Comparison of ENCODE assay signal across 1 cellular context in the genomic region with DNA sequence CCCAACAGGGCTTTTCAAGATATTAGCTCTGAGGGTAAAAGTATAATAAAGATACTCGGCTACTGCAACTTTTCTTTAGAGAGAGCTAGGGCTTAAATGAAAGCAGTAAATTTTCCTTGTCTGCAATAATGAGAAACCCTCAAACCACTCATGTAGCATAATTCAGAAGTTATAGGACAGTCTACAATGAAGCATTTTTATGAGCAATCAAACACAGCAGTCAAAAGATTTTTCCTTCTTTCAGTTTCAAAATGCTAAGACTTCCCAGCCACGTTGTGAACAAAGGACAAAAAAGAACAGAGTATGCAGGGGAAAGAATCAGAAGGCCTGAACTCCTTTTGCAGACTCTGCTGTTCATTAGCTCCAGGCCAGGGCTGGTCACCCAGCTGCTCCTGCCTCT.
TF ChIP-seq lines count a peak whose summit lies in the region.

No MANE protein-coding gene starts in this region.

TF ChIP-seq in SK-N-SH, 30 proteins besides CTCF, POLR2A, EP300 and RAD21 (continued from another document):
- no peak for TF ChIP-seq EZH2phosphoT487 (IDR thresholded peaks at IDR 0.05; ENCODE audit: borderline replicate concordance, low read depth)
- TF ChIP-seq TAF1 (IDR thresholded peaks at IDR 0.05; ENCODE audit: borderline replicate concordance, low read depth, low read length), result no peak
- TF ChIP-seq CHD2 (IDR thresholded peaks at IDR 0.05; ENCODE audit: low read length, partially characterized antibody), result no peak
- TF ChIP-seq NFIC (IDR thresholded peaks at IDR 0.05; ENCODE audit: borderline replicate concordance), result no peak
- no peak for TF ChIP-seq MEF2A (IDR thresholded peaks at IDR 0.05; ENCODE audit: borderline replicate concordance, low read depth)
- TF ChIP-seq, protein P1, sequence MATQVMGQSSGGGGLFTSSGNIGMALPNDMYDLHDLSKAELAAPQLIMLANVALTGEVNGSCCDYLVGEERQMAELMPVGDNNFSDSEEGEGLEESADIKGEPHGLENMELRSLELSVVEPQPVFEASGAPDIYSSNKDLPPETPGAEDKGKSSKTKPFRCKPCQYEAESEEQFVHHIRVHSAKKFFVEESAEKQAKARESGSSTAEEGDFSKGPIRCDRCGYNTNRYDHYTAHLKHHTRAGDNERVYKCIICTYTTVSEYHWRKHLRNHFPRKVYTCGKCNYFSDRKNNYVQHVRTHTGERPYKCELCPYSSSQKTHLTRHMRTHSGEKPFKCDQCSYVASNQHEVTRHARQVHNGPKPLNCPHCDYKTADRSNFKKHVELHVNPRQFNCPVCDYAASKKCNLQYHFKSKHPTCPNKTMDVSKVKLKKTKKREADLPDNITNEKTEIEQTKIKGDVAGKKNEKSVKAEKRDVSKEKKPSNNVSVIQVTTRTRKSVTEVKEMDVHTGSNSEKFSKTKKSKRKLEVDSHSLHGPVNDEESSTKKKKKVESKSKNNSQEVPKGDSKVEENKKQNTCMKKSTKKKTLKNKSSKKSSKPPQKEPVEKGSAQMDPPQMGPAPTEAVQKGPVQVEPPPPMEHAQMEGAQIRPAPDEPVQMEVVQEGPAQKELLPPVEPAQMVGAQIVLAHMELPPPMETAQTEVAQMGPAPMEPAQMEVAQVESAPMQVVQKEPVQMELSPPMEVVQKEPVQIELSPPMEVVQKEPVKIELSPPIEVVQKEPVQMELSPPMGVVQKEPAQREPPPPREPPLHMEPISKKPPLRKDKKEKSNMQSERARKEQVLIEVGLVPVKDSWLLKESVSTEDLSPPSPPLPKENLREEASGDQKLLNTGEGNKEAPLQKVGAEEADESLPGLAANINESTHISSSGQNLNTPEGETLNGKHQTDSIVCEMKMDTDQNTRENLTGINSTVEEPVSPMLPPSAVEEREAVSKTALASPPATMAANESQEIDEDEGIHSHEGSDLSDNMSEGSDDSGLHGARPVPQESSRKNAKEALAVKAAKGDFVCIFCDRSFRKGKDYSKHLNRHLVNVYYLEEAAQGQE (IDR thresholded peaks at IDR 0.05; ENCODE audit: low read depth, low read length), result no peak
- TF ChIP-seq FOXM1 (IDR thresholded peaks at IDR 0.05; ENCODE audit: low read depth), result no peak
- no peak for TF ChIP-seq SMC3 (IDR thresholded peaks at IDR 0.05; ENCODE audit: low read depth, low read length)
- TF ChIP-seq YY1 (IDR thresholded peaks at IDR 0.05; ENCODE audit: low read depth), result no peak
- no peak for TF ChIP-seq IRF3 (IDR thresholded peaks at IDR 0.05; ENCODE audit: low read depth, low read length)
- no peak for TF ChIP-seq TCF12 (IDR thresholded peaks at IDR 0.05)
- no peak for TF ChIP-seq RXRA (IDR thresholded peaks at IDR 0.05; ENCODE audit: borderline replicate concordance, low read depth)
